In genomic region chr14:91114079-91115065, GRCh38 we compare ENCODE assay signal across 8 cellular contexts. TPM values are rescaled to one million over a fixed set of nuclear protein-coding genes. Genes with fewer than 3 reads are reported as not detected.
DNase-seq lines count a peak whose midpoint lies in the region; ATAC-seq and TF ChIP-seq lines count a peak whose summit lies in the region.

No MANE protein-coding gene starts in this region.

- TF ChIP-seq CTCF in GM20000 (IDR thresholded peaks at IDR 0.05; ENCODE audit: extremely low read depth, missing control alignments) (no peak), Peyer's patch (IDR thresholded peaks at IDR 0.05) (no peak), fibroblast of villous mesenchyme (IDR thresholded peaks at IDR 0.05; ENCODE audit: insufficient read depth, low read depth, low read length) (no peak), nephron (IDR thresholded peaks at IDR 0.05; ENCODE audit: unreplicated experiment in 3 of 3) (no peak)

- peaks cover 5 to 50% (median 10%) of the 10 kb centered on the region in 4 donors for H3K4me1 ChIP-seq in Peyer's patch

- H3K4me3 ChIP-seq in Peyer's patch (peak overlapping the region; percentile 42 to 64 (median 58)), fibroblast of villous mesenchyme (ENCODE audit: low read depth, low read length) (peak overlapping the region; percentile 82)

- peaks cover 35% of the 10 kb centered on the region for H3K36me3 Mint-ChIP-seq in activated T-helper 2 cell treated with anti-CD3 and anti-CD28 coated beads, Interferon-gamma antibody, Interleukin-2, Interleukin-4, amounts not matched to agents 10 μg/mL and 5 μg/mL and 100 μg/mL, durations not matched to agents 14 hours and 24 hours and 36 hours (ENCODE audit: low read depth)
- peaks cover 22% of the 10 kb centered on the region for H3K36me3 Mint-ChIP-seq in nephron (ENCODE audit: low read depth)

- peak overlapping the region; percentile 95 for H3K4me3 Mint-ChIP-seq in activated T-helper 2 cell treated with anti-CD3 and anti-CD28 coated beads, Interferon-gamma antibody, Interleukin-2, Interleukin-4, amounts not matched to agents 10 μg/mL and 5 μg/mL and 100 μg/mL, durations not matched to agents 14 hours and 24 hours and 36 hours (ENCODE audit: low read depth)
- peak overlapping the region; percentile 86 to 95 (median 91) for H3K4me3 Mint-ChIP-seq in nephron

- peak; percentile 63 for DNase-seq in D341Med (ENCODE audit: low spot score)
- peak; percentile 76 for DNase-seq in GM20000 (ENCODE audit: low spot score)
- DNase-seq in HPDE6-E6E7 (ENCODE audit: extremely low spot score), result peak; percentile 61
- DNase-seq in Peyer's patch, result peak; percentile 77 to 86 (median 84)
- DNase-seq in activated T-helper 2 cell treated with anti-CD3 and anti-CD28 coated beads, Interferon-gamma antibody, Interleukin-2, Interleukin-4, amounts not matched to agents 10 μg/mL and 5 μg/mL and 100 μg/mL, durations not matched to agents 14 hours and 24 hours and 36 hours (ENCODE audit: low spot score), result peak; percentile 77
- DNase-seq in fibroblast of villous mesenchyme (ENCODE audit: low read depth), result peak; percentile 82
- DNase-seq in stimulated activated naive CD8-positive, alpha-beta T cell treated with anti-CD3 and anti-CD28 coated beads, Interleukin-15, Interleukin-2, amounts not matched to agents 100 U/mL and 50 U/mL, for 24 hours, result peak; percentile 76

- peaks cover 5% of the 10 kb centered on the region for H3K9me3 Mint-ChIP-seq in activated T-helper 2 cell treated with anti-CD3 and anti-CD28 coated beads, Interferon-gamma antibody, Interleukin-2, Interleukin-4, amounts not matched to agents 10 μg/mL and 5 μg/mL and 100 μg/mL, durations not matched to agents 14 hours and 24 hours and 36 hours
- no peaks in the 10 kb centered on the region for H3K9me3 Mint-ChIP-seq in nephron

- ATAC-seq in stimulated activated naive CD8-positive, alpha-beta T cell treated with anti-CD3 and anti-CD28 coated beads, Interleukin-15, Interleukin-2, amounts not matched to agents 100 U/mL and 50 U/mL, for 24 hours, result peak; percentile 90

- H3K27ac ChIP-seq in Peyer's patch, result peak overlapping the region; percentile 83 to 99 (median 96)

- peaks cover 59% of the 10 kb centered on the region for H3K4me1 Mint-ChIP-seq in activated T-helper 2 cell treated with anti-CD3 and anti-CD28 coated beads, Interferon-gamma antibody, Interleukin-2, Interleukin-4, amounts not matched to agents 10 μg/mL and 5 μg/mL and 100 μg/mL, durations not matched to agents 14 hours and 24 hours and 36 hours (ENCODE audit: low read depth)
- H3K4me1 Mint-ChIP-seq in nephron, result peaks cover 43% of the 10 kb centered on the region

- intact Hi-C loops in activated T-helper 2 cell treated with anti-CD3 and anti-CD28 coated beads, Interferon-gamma antibody, Interleukin-2, Interleukin-4, amounts not matched to agents 10 μg/mL and 5 μg/mL and 100 μg/mL, durations not matched to agents 14 hours and 24 hours and 36 hours (cut with micrococcal nuclease), result loop anchor here (1.0 to 2.0 kb wide), 3 partner anchors 53 to 212 kb away; no protein-coding TSS in a partner anchor

- no peaks in the 10 kb centered on the region for H3K36me3 ChIP-seq in Peyer's patch

- no peaks in the 10 kb centered on the region for H3K27me3 Mint-ChIP-seq in activated T-helper 2 cell treated with anti-CD3 and anti-CD28 coated beads, Interferon-gamma antibody, Interleukin-2, Interleukin-4, amounts not matched to agents 10 μg/mL and 5 μg/mL and 100 μg/mL, durations not matched to agents 14 hours and 24 hours and 36 hours (ENCODE audit: low read depth)
- no peaks in the 10 kb centered on the region for H3K27me3 Mint-ChIP-seq in nephron (ENCODE audit: low read depth)

- no peaks in the 10 kb centered on the region for H3K27me3 ChIP-seq in Peyer's patch

- TF ChIP-seq POLR2A in Peyer's patch (IDR thresholded peaks at IDR 0.05), result peak; percentile 64 to 75

- H3K9me3 ChIP-seq in Peyer's patch, result no peaks in the 10 kb centered on the region

- H3K27ac Mint-ChIP-seq in activated T-helper 2 cell treated with anti-CD3 and anti-CD28 coated beads, Interferon-gamma antibody, Interleukin-2, Interleukin-4, amounts not matched to agents 10 μg/mL and 5 μg/mL and 100 μg/mL, durations not matched to agents 14 hours and 24 hours and 36 hours, result peak overlapping the region; percentile 92
- peak overlapping the region; percentile 97 to 99 (median 97) for H3K27ac Mint-ChIP-seq in nephron

RNA-seq across cellular contexts. Expression of gene DGLUCY, which starts 0.5 kb away (rescaled TPM):
- total RNA-seq in Peyer's patch, result 100 to 1,000 TPM in 2 of 4 donors, 10 to 100 TPM in 2; 47.1 to 145 (median 102) TPM
- total RNA-seq in activated T-helper 2 cell treated with anti-CD3 and anti-CD28 coated beads, Interferon-gamma antibody, Interleukin-2, Interleukin-4, amounts not matched to agents 10 μg/mL and 5 μg/mL and 100 μg/mL, durations not matched to agents 14 hours and 24 hours and 36 hours, result 48.5 and 52.1 TPM in 2 replicates
- total RNA-seq in fibroblast of villous mesenchyme, result 39.7 and 44.5 TPM in 2 replicates

RNA-seq across cellular contexts. Expression of gene RPS6KA5, which starts 53.9 kb away (rescaled TPM):
- total RNA-seq in Peyer's patch (10 to 100 TPM; 10.3 to 15.1 (median 10.6) TPM), fibroblast of villous mesenchyme (0.86 and 0.97 TPM in 2 replicates)
- total RNA-seq in activated T-helper 2 cell treated with anti-CD3 and anti-CD28 coated beads, Interferon-gamma antibody, Interleukin-2, Interleukin-4, amounts not matched to agents 10 μg/mL and 5 μg/mL and 100 μg/mL, durations not matched to agents 14 hours and 24 hours and 36 hours, result 20.5 and 21.4 TPM in 2 replicates

Comparison
In these comparisons a context has a peak if more than half of its experiments do, and no peak if none do; other contexts are left out.
1. Peak in every context shown above with its lines: DNase-seq, ATAC-seq, H3K4me3 ChIP-seq and H3K27ac ChIP-seq.